ENCODE assay signal across 26 cellular contexts in the genomic region with DNA sequence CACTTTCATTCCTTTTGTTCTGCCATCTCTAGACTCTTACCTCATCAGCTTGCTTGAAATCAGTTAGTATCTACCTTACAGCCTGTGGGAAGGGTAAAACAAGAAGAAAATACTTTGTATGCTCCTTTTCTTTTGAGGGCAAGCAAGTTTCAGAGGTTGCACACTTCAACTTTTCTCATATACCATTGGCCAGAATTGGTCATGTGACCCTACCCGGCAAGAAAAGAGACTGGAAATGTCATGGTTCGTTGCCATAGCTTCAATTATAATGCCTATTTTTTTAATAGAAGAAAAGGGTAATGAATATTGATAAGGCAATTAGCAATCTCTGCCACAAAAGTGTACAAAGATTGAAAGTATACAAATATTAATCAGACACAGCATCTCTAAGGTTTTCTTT.
"Had no signal": no experiment of that assay in that cellular context is flagged by ENCODE, and none has a peak within 500 bp of the region (broad histone marks: within the 10 kb centered on the region; RNA-seq: fewer than 3 reads in every experiment).

No MANE protein-coding gene starts in this region.

- H3K36me3 Mint-ChIP-seq: naive thymus-derived CD4-positive, alpha-beta T cell; natural killer cell treated with Interleukin-12 subunit alpha and Interleukin-12 subunit beta and Interleukin-15 and Interleukin-18, amount 100 ng/mL, for 72 hours; stimulated activated naive B cell treated with anti-CD40 and anti-IgM and Interleukin-4, amounts not matched to agents 10 μg/mL and 1 μg/mL and 100 μg/mL, for 72 hours had no signal

- H3K27ac Mint-ChIP-seq: naive thymus-derived CD4-positive, alpha-beta T cell; natural killer cell treated with Interleukin-12 subunit alpha and Interleukin-12 subunit beta and Interleukin-15 and Interleukin-18, amount 100 ng/mL, for 72 hours; stimulated activated naive B cell treated with anti-CD40 and anti-IgM and Interleukin-4, amounts not matched to agents 10 μg/mL and 1 μg/mL and 100 μg/mL, for 72 hours had no signal

- H3K9me3 ChIP-seq: mucosa of descending colon, ovary, prostate gland, testis, thyroid gland, transverse colon, upper lobe of right lung had no signal

- H3K27me3 ChIP-seq: ovary, stomach, testis, thyroid gland, transverse colon, upper lobe of right lung had no signal

- H3K4me3 Mint-ChIP-seq: naive thymus-derived CD4-positive, alpha-beta T cell; natural killer cell treated with Interleukin-12 subunit alpha and Interleukin-12 subunit beta and Interleukin-15 and Interleukin-18, amount 100 ng/mL, for 72 hours; stimulated activated naive B cell treated with anti-CD40 and anti-IgM and Interleukin-4, amounts not matched to agents 10 μg/mL and 1 μg/mL and 100 μg/mL, for 72 hours had no signal

- H3K4me1 ChIP-seq: left ventricle myocardium inferior, prostate gland, stomach, testis, thyroid gland, transverse colon, upper lobe of right lung had no signal

- ATAC-seq: mucosa of descending colon; naive thymus-derived CD4-positive, alpha-beta T cell; natural killer cell treated with Interleukin-12 subunit alpha and Interleukin-12 subunit beta and Interleukin-15 and Interleukin-18, amount 100 ng/mL, for 72 hours; right cardiac atrium; sciatic nerve; stimulated activated naive B cell treated with anti-CD40 and anti-IgM and Interleukin-4, amounts not matched to agents 10 μg/mL and 1 μg/mL and 100 μg/mL, for 72 hours; stimulated activated naive CD8-positive, alpha-beta T cell treated with anti-CD3 and anti-CD28 coated beads, Interleukin-15, Interleukin-2, amounts not matched to agents 100 U/mL and 50 U/mL, for 24 hours; upper lobe of right lung had no signal

- DNase-seq: hypothalamus; islet precursor cell; left ventricle myocardium inferior; midbrain; mucosa of descending colon; naive thymus-derived CD4-positive, alpha-beta T cell; ovary; posterior cingulate gyrus; retina; right cardiac atrium; stimulated activated CD4-positive, alpha-beta T cell treated with anti-CD3 and anti-CD28 coated beads, Interleukin-12 subunit alpha, Interleukin-12 subunit beta, amount 100 ng/mL, for 4 hours; stimulated activated CD4-positive, alpha-beta T cell treated with anti-CD3 and anti-CD28 coated beads, Interleukin-15, amount 100 ng/mL, for 24 hours; stimulated activated CD4-positive, alpha-beta T cell treated with anti-CD3 and anti-CD28 coated beads, Interleukin-2, amount 100 ng/mL, for 24 hours; stimulated activated CD4-positive, alpha-beta T cell treated with anti-CD3 and anti-CD28 coated beads, Interleukin-4, amount 100 ng/mL, for 1 hour; stimulated activated naive B cell treated with anti-CD40 and anti-IgM and Interleukin-4, amounts not matched to agents 10 μg/mL and 1 μg/mL and 100 μg/mL, for 72 hours; stimulated activated naive CD8-positive, alpha-beta T cell treated with anti-CD3 and anti-CD28 coated beads, Interleukin-15, Interleukin-2, amounts not matched to agents 100 U/mL and 50 U/mL, for 24 hours; stomach; testis; thyroid gland; transverse colon; upper lobe of right lung had no signal

- H3K4me3 ChIP-seq: left ventricle myocardium inferior, lung, mucosa of descending colon, ovary, prostate gland, skin epidermis, stomach, testis, thyroid gland, transverse colon, upper lobe of right lung had no signal

- H3K9me3 Mint-ChIP-seq: natural killer cell treated with Interleukin-12 subunit alpha and Interleukin-12 subunit beta and Interleukin-15 and Interleukin-18, amount 100 ng/mL, for 72 hours had no signal

- H3K27me3 Mint-ChIP-seq: naive thymus-derived CD4-positive, alpha-beta T cell; natural killer cell treated with Interleukin-12 subunit alpha and Interleukin-12 subunit beta and Interleukin-15 and Interleukin-18, amount 100 ng/mL, for 72 hours; stimulated activated naive B cell treated with anti-CD40 and anti-IgM and Interleukin-4, amounts not matched to agents 10 μg/mL and 1 μg/mL and 100 μg/mL, for 72 hours had no signal

- H3K27ac ChIP-seq: left ventricle myocardium inferior, ovary, prostate gland, skin epidermis, stomach, testis, thyroid gland, transverse colon, upper lobe of right lung had no signal

- H3K4me1 Mint-ChIP-seq: naive thymus-derived CD4-positive, alpha-beta T cell; stimulated activated naive B cell treated with anti-CD40 and anti-IgM and Interleukin-4, amounts not matched to agents 10 μg/mL and 1 μg/mL and 100 μg/mL, for 72 hours had no signal

- H3K36me3 ChIP-seq: left ventricle myocardium inferior, ovary, prostate gland, stomach, thyroid gland, transverse colon, upper lobe of right lung had no signal
